ENCODE assay signal across 2 cellular contexts in the genomic region with DNA sequence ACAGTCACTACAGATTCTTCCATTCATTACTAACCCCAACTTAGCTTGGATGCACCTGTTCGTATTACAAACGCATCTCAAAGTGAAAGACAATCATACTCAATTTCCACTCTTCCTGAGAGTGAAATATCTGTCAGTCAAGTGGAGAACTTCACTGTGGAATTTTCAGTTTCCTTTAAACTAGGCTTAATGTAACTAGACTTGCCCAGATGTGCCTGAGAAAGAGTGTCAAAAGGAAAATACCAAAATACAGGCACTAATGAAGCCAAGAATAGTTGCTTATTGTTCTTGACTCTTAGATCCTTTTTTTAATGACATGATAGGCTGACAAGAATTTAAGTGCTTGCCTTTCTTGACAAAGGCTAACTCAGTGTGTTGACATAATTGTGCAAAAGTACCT.
TF ChIP-seq lines count a peak whose summit lies in the region.

No MANE protein-coding gene starts in this region.

TF ChIP-seq in SK-N-SH, 30 proteins besides CTCF, POLR2A, EP300 and RAD21 (continued from another document):
- TF ChIP-seq ZBTB33 (IDR thresholded peaks at IDR 0.05; ENCODE audit: borderline replicate concordance, low read depth) (no peak), CHD2 (IDR thresholded peaks at IDR 0.05; ENCODE audit: low read length, partially characterized antibody) (no peak), REST (IDR thresholded peaks at IDR 0.05; ENCODE audit: low read depth, low read length) (no peak), FOXM1 (IDR thresholded peaks at IDR 0.05; ENCODE audit: low read depth) (no peak), GATA2 (CRISPR knock-in tag; IDR thresholded peaks at IDR 0.05) (no peak), JUND (IDR thresholded peaks at IDR 0.05) (no peak), POLR2AphosphoS5 (IDR thresholded peaks at IDR 0.05; ENCODE audit: low read depth, low read length) (no peak)
- TF ChIP-seq, protein P1, sequence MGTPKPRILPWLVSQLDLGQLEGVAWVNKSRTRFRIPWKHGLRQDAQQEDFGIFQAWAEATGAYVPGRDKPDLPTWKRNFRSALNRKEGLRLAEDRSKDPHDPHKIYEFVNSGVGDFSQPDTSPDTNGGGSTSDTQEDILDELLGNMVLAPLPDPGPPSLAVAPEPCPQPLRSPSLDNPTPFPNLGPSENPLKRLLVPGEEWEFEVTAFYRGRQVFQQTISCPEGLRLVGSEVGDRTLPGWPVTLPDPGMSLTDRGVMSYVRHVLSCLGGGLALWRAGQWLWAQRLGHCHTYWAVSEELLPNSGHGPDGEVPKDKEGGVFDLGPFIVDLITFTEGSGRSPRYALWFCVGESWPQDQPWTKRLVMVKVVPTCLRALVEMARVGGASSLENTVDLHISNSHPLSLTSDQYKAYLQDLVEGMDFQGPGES (IDR thresholded peaks at IDR 0.05; ENCODE audit: low read depth, low read length): no peak
- TF ChIP-seq, protein P2, sequence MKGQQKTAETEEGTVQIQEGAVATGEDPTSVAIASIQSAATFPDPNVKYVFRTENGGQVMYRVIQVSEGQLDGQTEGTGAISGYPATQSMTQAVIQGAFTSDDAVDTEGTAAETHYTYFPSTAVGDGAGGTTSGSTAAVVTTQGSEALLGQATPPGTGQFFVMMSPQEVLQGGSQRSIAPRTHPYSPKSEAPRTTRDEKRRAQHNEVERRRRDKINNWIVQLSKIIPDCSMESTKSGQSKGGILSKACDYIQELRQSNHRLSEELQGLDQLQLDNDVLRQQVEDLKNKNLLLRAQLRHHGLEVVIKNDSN (IDR thresholded peaks at IDR 0.05; ENCODE audit: borderline replicate concordance, low read depth): no peak
TF ChIP-seq in SK-N-SH: peak in this region for 0.

TF ChIP-seq in SK-N-SH treated with all-trans-retinoic acid at 6 μM for 48 hours, 23 proteins besides CTCF, POLR2A, EP300 and RAD21 (continued from another document):
- TF ChIP-seq TSHZ2 (CRISPR knock-in tag; IDR thresholded peaks at IDR 0.05): no peak
- TF ChIP-seq OSR1 (CRISPR knock-in tag; IDR thresholded peaks at IDR 0.05): no peak
- TF ChIP-seq PATZ1 (CRISPR knock-in tag; IDR thresholded peaks at IDR 0.05; ENCODE audit: borderline replicate concordance): no peak
- TF ChIP-seq TCF4 (CRISPR knock-in tag; IDR thresholded peaks at IDR 0.05; ENCODE audit: borderline replicate concordance): no peak
- TF ChIP-seq ARNTL (CRISPR knock-in tag; IDR thresholded peaks at IDR 0.05; ENCODE audit: borderline replicate concordance, low read depth): no peak
- TF ChIP-seq SNAI2 (CRISPR knock-in tag; IDR thresholded peaks at IDR 0.05): no peak
- TF ChIP-seq GLIS3 (CRISPR knock-in tag; IDR thresholded peaks at IDR 0.05): no peak
- TF ChIP-seq PPARA (CRISPR knock-in tag; IDR thresholded peaks at IDR 0.05; ENCODE audit: borderline replicate concordance): no peak
- no peak for TF ChIP-seq ZFP30 (CRISPR knock-in tag; IDR thresholded peaks at IDR 0.05)
- no peak for TF ChIP-seq ZNF70 (CRISPR knock-in tag; IDR thresholded peaks at IDR 0.05)
- TF ChIP-seq ZFP3 (CRISPR knock-in tag; IDR thresholded peaks at IDR 0.05): no peak
TF ChIP-seq in SK-N-SH treated with all-trans-retinoic acid at 6 μM for 48 hours: peak in this region for 0.
